ENCODE assay signal across 18 cellular contexts in genomic region chr3:151553873-151554272, GRCh38.
DNase-seq lines count a peak whose midpoint lies in the region; ATAC-seq and TF ChIP-seq lines count a peak whose summit lies in the region.
"Had no signal": no experiment of that assay in that cellular context is flagged by ENCODE, and none has a peak within 500 bp of the region (broad histone marks: within the 10 kb centered on the region; RNA-seq: fewer than 3 reads in every experiment).

No MANE protein-coding gene starts in this region.

- no peak overlapping the region for H3K4me3 ChIP-seq in mammary epithelial cell (replicated peaks in 1 of 3; ENCODE audit: insufficient read depth in 1 of 3, low read depth in 2 of 3, low read length in 3 of 3)
- no peak overlapping the region for H3K4me3 ChIP-seq in hepatocyte
- no peak overlapping the region for H3K4me3 ChIP-seq in uterus
- H3K4me3 ChIP-seq: gastrocnemius medialis, thoracic aorta had no signal

- H2AFZ ChIP-seq in mammary epithelial cell (ENCODE audit: low read depth, low read length): no peak overlapping the region
- H2AFZ ChIP-seq in hepatocyte: no peak overlapping the region

- dilution Hi-C loops in mammary epithelial cell (cut with HindIII; ENCODE audit: low sequenced_read_pairs): no loop called here

- CTCF ChIA-PET in MCF 10A (lab: Yijun Ruan, JAX) (interaction anchor here (0.6 to 1.6 kb wide), 3 partner anchors 31 to 526 kb away, joined by 3 to 4 read pairs (median 3); no protein-coding TSS in a partner anchor), mammary epithelial cell (lab: Charles Lee; ENCODE audit: low non-redundant PET) (no interaction called here)

- H3K4me1 ChIP-seq in mammary epithelial cell (ENCODE audit: insufficient read depth, low read length) (peaks cover 11% of the 10 kb centered on the region), hepatocyte (ENCODE audit: insufficient read depth) (peaks cover 5% of the 10 kb centered on the region), uterus (no peaks in the 10 kb centered on the region)
- H3K4me1 ChIP-seq: gastrocnemius medialis had no signal

- peak; percentile 70 for DNase-seq in MCF 10A (ENCODE audit: unreplicated experiment)
- DNase-seq in mammary epithelial cell: no peak
- peak; percentile 91 for DNase-seq in amniotic epithelial cell (ENCODE audit: low read depth)
- peak; percentile 22 for DNase-seq in hepatocyte (ENCODE audit: low spot score)
- DNase-seq in uterus: peak; percentile 21 to 44
- no peak for DNase-seq in activated gamma-delta T cell treated with Interleukin-2 at 50 U/mL for 16 hours
- no peak for DNase-seq in NCI-H524 treated with DMSO at 0.1 percent for 48 hours (lab: John Stamatoyannopoulos, UW)
- DNase-seq: activated CD8-positive, alpha-beta memory T cell treated with anti-CD3 and anti-CD28 coated beads, Interleukin-2, amount 50 U/mL, for 48 hours; activated naive CD4-positive, alpha-beta T cell treated with anti-CD3 and anti-CD28 coated beads, Interleukin-2, amount 10 ng/mL, durations not matched to agents 7 days and 5 days; EL; midbrain; NCI-H1105 treated with DMSO at 0.1 percent for 48 hours; stimulated activated CD4-positive, alpha-beta T cell treated with anti-CD3 and anti-CD28 coated beads, Interleukin-4, amount 100 ng/mL, for 1 hour had no signal

- TF ChIP-seq CTCF in MCF 10A (IDR thresholded peaks at IDR 0.05; ENCODE audit: unreplicated experiment): no peak
- no peak for TF ChIP-seq CTCF in mammary epithelial cell (conservative IDR thresholded peaks at IDR 0.05 in 1 of 2, IDR thresholded peaks at IDR 0.05 in 1 of 2; ENCODE audit: extremely low read depth in 1 of 2, insufficient read depth in 1 of 2, low read depth in 1 of 2, low read length in 2 of 2)
- TF ChIP-seq CTCF in hepatocyte (IDR thresholded peaks at IDR 0.05; ENCODE audit: poor library complexity): no peak
- no peak for TF ChIP-seq CTCF in uterus (IDR thresholded peaks at IDR 0.05)

- no peaks in the 10 kb centered on the region for H3K9me2 ChIP-seq in hepatocyte (replicated peaks; ENCODE audit: insufficient read depth)

- 94% methylated on average over 3 of the region's 3 CpGs for WGBS in mammary epithelial cell (ENCODE audit: low coverage, missing lambda C conversion rate)
- 82% methylated on average over 3 of the region's 3 CpGs for WGBS in hepatocyte (ENCODE audit: low lambda C conversion rate, missing lambda C conversion rate)

- H3K27ac ChIP-seq in mammary epithelial cell (ENCODE audit: insufficient read depth, low read depth, low read length) (no peak overlapping the region), hepatocyte (no peak overlapping the region), uterus (no peak overlapping the region)
- H3K27ac ChIP-seq: gastrocnemius medialis, neutrophil, thoracic aorta had no signal

- no peak for ATAC-seq in GM21360 (IDR thresholded peaks at IDR 0.05; ENCODE audit: unreplicated experiment)
- ATAC-seq: gastrocnemius medialis had no signal

- no peaks in the 10 kb centered on the region for H4K20me1 ChIP-seq in mammary epithelial cell (ENCODE audit: insufficient read depth, low read length)
- no peaks in the 10 kb centered on the region for H4K20me1 ChIP-seq in hepatocyte (ENCODE audit: insufficient read depth, poor library complexity, severe bottlenecking)

- H3K4me3 Mint-ChIP-seq in MCF 10A (ENCODE audit: unreplicated experiment): no peak overlapping the region
- H3K4me3 Mint-ChIP-seq: activated naive CD4-positive, alpha-beta T cell treated with anti-CD3 and anti-CD28 coated beads, Interleukin-2, amount 10 ng/mL, durations not matched to agents 7 days and 5 days; brain had no signal

- no peak overlapping the region for H3K27ac Mint-ChIP-seq in MCF 10A (ENCODE audit: low read depth, unreplicated experiment)
- H3K27ac Mint-ChIP-seq: activated naive CD4-positive, alpha-beta T cell treated with anti-CD3 and anti-CD28 coated beads, Interleukin-2, amount 10 ng/mL, durations not matched to agents 7 days and 5 days; brain had no signal

- no peaks in the 10 kb centered on the region for H3K27me3 Mint-ChIP-seq in MCF 10A (ENCODE audit: insufficient read depth, unreplicated experiment)
- H3K27me3 Mint-ChIP-seq: activated naive CD4-positive, alpha-beta T cell treated with anti-CD3 and anti-CD28 coated beads, Interleukin-2, amount 10 ng/mL, durations not matched to agents 7 days and 5 days; brain had no signal

- H3K9me3 Mint-ChIP-seq in MCF 10A (ENCODE audit: unreplicated experiment): no peaks in the 10 kb centered on the region
- H3K9me3 Mint-ChIP-seq: activated naive CD4-positive, alpha-beta T cell treated with anti-CD3 and anti-CD28 coated beads, Interleukin-2, amount 10 ng/mL, durations not matched to agents 7 days and 5 days had no signal

- POLR2A ChIA-PET in MCF 10A (lab: Yijun Ruan, JAX): interaction anchor here (0.6 to 0.7 kb wide), 2 partner anchors 331 to 1520 kb away, joined by 3 to 4 read pairs; no protein-coding TSS in a partner anchor

- H3K27me3 ChIP-seq in mammary epithelial cell (ENCODE audit: insufficient read depth, low read length): no peaks in the 10 kb centered on the region
- H3K27me3 ChIP-seq in hepatocyte: no peaks in the 10 kb centered on the region
- no peaks in the 10 kb centered on the region for H3K27me3 ChIP-seq in uterus
- H3K27me3 ChIP-seq: gastrocnemius medialis, neutrophil had no signal

- BruUV-seq in MCF 10A (replicated peaks; lab: Mats Ljungman, UMichigan) (no TSS peak), mammary epithelial cell (replicated peaks; lab: Mats Ljungman, UMichigan) (no TSS peak)

- H3K9me3 ChIP-seq in mammary epithelial cell (replicated peaks; ENCODE audit: insufficient read depth, low read length) (no peaks in the 10 kb centered on the region), hepatocyte (ENCODE audit: low read depth) (no peaks in the 10 kb centered on the region), uterus (no peaks in the 10 kb centered on the region)
- H3K9me3 ChIP-seq: gastrocnemius medialis, neutrophil, thoracic aorta had no signal

- in situ Hi-C loops in mammary epithelial cell (cut with MboI; ENCODE audit: low sequenced_read_pairs in 2 of 2): no loop called here

- H3K36me3 Mint-ChIP-seq in MCF 10A (ENCODE audit: insufficient read depth, unreplicated experiment): no peaks in the 10 kb centered on the region
- H3K36me3 Mint-ChIP-seq: activated naive CD4-positive, alpha-beta T cell treated with anti-CD3 and anti-CD28 coated beads, Interleukin-2, amount 10 ng/mL, durations not matched to agents 7 days and 5 days; brain had no signal

- no peak overlapping the region for H3K9ac ChIP-seq in mammary epithelial cell (ENCODE audit: insufficient read depth, low read length)

- H3K4me2 ChIP-seq in mammary epithelial cell (ENCODE audit: insufficient read depth, low read depth, low read length) (no peak overlapping the region), hepatocyte (no peak overlapping the region)

- intact Hi-C loops in MCF 10A (cut with micrococcal nuclease) (no loop called here), mammary epithelial cell (cut with micrococcal nuclease) (no loop called here), uterus (cut with DNase I; ENCODE audit: low total_unique reads) (no loop called here)

- no peaks in the 10 kb centered on the region for H3K79me2 ChIP-seq in mammary epithelial cell (ENCODE audit: insufficient read depth, low read length)
- no peaks in the 10 kb centered on the region for H3K79me2 ChIP-seq in hepatocyte

- no peak for TF ChIP-seq POLR2A in uterus (IDR thresholded peaks at IDR 0.05)

- peaks cover 8% of the 10 kb centered on the region for H3K4me1 Mint-ChIP-seq in MCF 10A (ENCODE audit: insufficient read depth, unreplicated experiment)
- H3K4me1 Mint-ChIP-seq: activated naive CD4-positive, alpha-beta T cell treated with anti-CD3 and anti-CD28 coated beads, Interleukin-2, amount 10 ng/mL, durations not matched to agents 7 days and 5 days had no signal

- H3K36me3 ChIP-seq in mammary epithelial cell (ENCODE audit: insufficient read depth, low read length) (no peaks in the 10 kb centered on the region), hepatocyte (replicated peaks; ENCODE audit: insufficient read depth, low read depth) (no peaks in the 10 kb centered on the region), uterus (no peaks in the 10 kb centered on the region)
- H3K36me3 ChIP-seq: gastrocnemius medialis, neutrophil, thoracic aorta had no signal

Comparison
In these comparisons a context has a peak if more than half of its experiments do, and no peak if none do; other contexts are left out.
1. DNase-seq: peak in MCF 10A (single experiment), amniotic epithelial cell (single experiment), hepatocyte (single experiment) and uterus (2 of 2); none in mammary epithelial cell (single experiment), activated gamma-delta T cell treated with Interleukin-2 at 50 U/mL for 16 hours (single experiment) and NCI-H524 treated with DMSO at 0.1 percent for 48 hours (single experiment).